In the genomic region with DNA sequence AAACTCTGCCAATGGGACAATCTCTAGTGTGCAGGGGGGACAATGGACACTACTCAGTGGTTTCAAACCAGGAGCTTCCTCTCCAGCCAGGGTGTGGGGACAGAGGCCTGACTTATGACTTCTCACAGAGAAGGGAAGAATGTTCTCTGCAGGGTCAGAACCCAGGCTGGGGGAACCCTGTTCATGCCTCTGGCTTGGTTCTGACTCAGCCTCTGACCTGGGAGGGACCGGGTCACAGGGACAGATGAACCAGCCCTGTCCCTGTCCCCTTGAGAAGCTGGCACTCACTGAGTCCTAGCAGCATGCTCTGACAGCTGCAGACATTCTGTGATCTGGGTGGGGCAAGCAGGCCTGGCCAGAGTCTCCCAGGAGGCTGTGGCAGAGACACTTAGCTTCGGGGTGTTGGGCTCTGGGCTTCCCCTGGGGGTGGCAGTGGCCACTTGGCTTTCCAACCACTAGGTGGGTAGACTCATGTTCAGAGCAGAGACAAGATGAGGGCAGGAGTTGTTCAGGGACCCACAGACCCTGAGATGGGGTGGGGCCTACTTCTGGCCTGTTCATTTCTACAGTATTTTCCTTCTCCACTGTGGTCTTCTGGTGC, we compare ENCODE assay signal across 9 cellular contexts. TPM values are rescaled to one million over a fixed set of nuclear protein-coding genes. Genes with fewer than 3 reads are reported as not detected.
DNase-seq lines count a peak whose midpoint lies in the region; ATAC-seq, FAIRE-seq and TF ChIP-seq lines count a peak whose summit lies in the region.
"Had no signal": no experiment of that assay in that cellular context is flagged by ENCODE, and none has a peak within 500 bp of the region (broad histone marks: within the 10 kb centered on the region; RNA-seq: fewer than 3 reads in every experiment).

No MANE protein-coding gene starts in this region.

- H3K27me3 ChIP-seq in brain microvascular endothelial cell (replicated peaks) = no peaks in the 10 kb centered on the region
- H3K27me3 ChIP-seq in right lobe of liver = no peaks in the 10 kb centered on the region
- H3K27me3 ChIP-seq in CD4-positive, alpha-beta T cell (ENCODE audit: control insufficient read depth, insufficient read depth, low read length) = no peaks in the 10 kb centered on the region

- H3K36me3 Mint-ChIP-seq in CD4-positive, alpha-beta T cell (ENCODE audit: low read depth) = no peaks in the 10 kb centered on the region

- in situ Hi-C loops in brain microvascular endothelial cell (cut with HindIII; ENCODE audit: low pct_ligation_motif_present, low sequenced_read_pairs) = no loop called here

- POLR2A ChIA-PET in CD4-positive, alpha-beta T cell (lab: Charles Lee) = no interaction called here

- no peak overlapping the region for H3K4me3 ChIP-seq in brain microvascular endothelial cell (ENCODE audit: low read depth, low read length)
- H3K4me3 ChIP-seq in right lobe of liver = no peak overlapping the region

- no peak overlapping the region for H3K27ac Mint-ChIP-seq in CD4-positive, alpha-beta T cell

- H3K4me1 ChIP-seq in right lobe of liver = no peaks in the 10 kb centered on the region

- TF ChIP-seq POLR2A in right lobe of liver (IDR thresholded peaks at IDR 0.05) (no peak), GM12891 (IDR thresholded peaks at IDR 0.05; ENCODE audit: low read depth, low read length) (no peak)

- FAIRE-seq in GM12891 (lab: Jason Lieb, UNC) = no peak

- CTCF ChIA-PET in CD4-positive, alpha-beta T cell (lab: Charles Lee) = interaction anchor here (0.6 to 1.5 kb wide), 2 partner anchors 15 to 106 kb away, joined by 4 to 5 read pairs; no protein-coding TSS in a partner anchor

- H3K27me3 Mint-ChIP-seq in CD4-positive, alpha-beta T cell = no peaks in the 10 kb centered on the region
- H3K27me3 Mint-ChIP-seq: central memory CD8-positive, alpha-beta T cell had no signal

- H3K36me3 ChIP-seq in brain microvascular endothelial cell (replicated peaks) (no peaks in the 10 kb centered on the region), right lobe of liver (no peaks in the 10 kb centered on the region)

- H3K4me3 Mint-ChIP-seq in CD4-positive, alpha-beta T cell = no peak overlapping the region
- H3K4me3 Mint-ChIP-seq: central memory CD8-positive, alpha-beta T cell had no signal

- ATAC-seq in HG02759 (IDR thresholded peaks at IDR 0.05; ENCODE audit: unreplicated experiment) (peak; percentile 39), right lobe of liver (peak; percentile 55 to 74 (median 70)), GM19397 (IDR thresholded peaks at IDR 0.05; ENCODE audit: unreplicated experiment) (no peak)
- no peak for ATAC-seq in CD4-positive, alpha-beta T cell (ENCODE audit: poor library complexity)

- no peak for DNase-seq in brain microvascular endothelial cell
- no peak for DNase-seq in right lobe of liver
- DNase-seq in substantia nigra (lab: John Stamatoyannopoulos, UW) = peak in 19 of 49 donors; percentile 21 to 68 (median 41)
- DNase-seq in CD4-positive, alpha-beta T cell = no peak
- DNase-seq in GM12891 (ENCODE audit: insufficient read length, low spot score) = no peak

- H3K4me1 Mint-ChIP-seq in CD4-positive, alpha-beta T cell (ENCODE audit: low read depth) = peaks cover 11% of the 10 kb centered on the region
- H3K4me1 Mint-ChIP-seq: central memory CD8-positive, alpha-beta T cell had no signal

- TF ChIP-seq CTCF in brain microvascular endothelial cell (IDR thresholded peaks at IDR 0.05; ENCODE audit: low read depth, low read length, missing control alignments) (peak; percentile 7), right lobe of liver (IDR thresholded peaks at IDR 0.05) (no peak)
- no peak for TF ChIP-seq CTCF in CD4-positive, alpha-beta T cell (IDR thresholded peaks at IDR 0.05)

- H3K9me3 ChIP-seq in right lobe of liver = no peaks in the 10 kb centered on the region
- H3K9me3 ChIP-seq in CD4-positive, alpha-beta T cell (ENCODE audit: control insufficient read depth, low read length) = no peaks in the 10 kb centered on the region

- WGBS in right lobe of liver (ENCODE audit: insufficient coverage, low coverage, low lambda C conversion rate, missing lambda C conversion rate) = no CpG with 5 or more reads among the region's 2 CpGs

- H3K9me3 Mint-ChIP-seq in CD4-positive, alpha-beta T cell = no peaks in the 10 kb centered on the region
- H3K9me3 Mint-ChIP-seq: central memory CD8-positive, alpha-beta T cell had no signal

- intact Hi-C loops in right lobe of liver (cut with DNase I) = no loop called here
- intact Hi-C loops in CD4-positive, alpha-beta T cell (cut with DNase I, micrococcal nuclease) = no loop called here

- no peak overlapping the region for H3K27ac ChIP-seq in brain microvascular endothelial cell
- peak overlapping the region in 2 of 3 donors; percentile 8 to 28 for H3K27ac ChIP-seq in right lobe of liver
- H3K27ac ChIP-seq in substantia nigra (ENCODE audit: low read depth, low read length, poor library complexity, severe bottlenecking) = peak overlapping the region; percentile 75
- H3K27ac ChIP-seq in CD4-positive, alpha-beta T cell (ENCODE audit: low read depth, low read length) = no peak overlapping the region
- H3K27ac ChIP-seq: VCaP had no signal

TF ChIP-seq in GM12891, 5 proteins besides CTCF, POLR2A, EP300 and RAD21:
- TF ChIP-seq POLR2AphosphoS5 (IDR thresholded peaks at IDR 0.05; ENCODE audit: low read depth, low read length) (no peak), TAF1 (IDR thresholded peaks at IDR 0.05; ENCODE audit: low read depth, low read length) (no peak), PAX5 (IDR thresholded peaks at IDR 0.05; ENCODE audit: insufficient read depth, low read length, severe bottlenecking) (no peak), SPI1 (IDR thresholded peaks at IDR 0.05; ENCODE audit: low read depth, low read length) (no peak), POU2F2 (IDR thresholded peaks at IDR 0.05; ENCODE audit: low read depth, low read length) (no peak)

RNA-seq across cellular contexts. Expression of gene TSPAN15, which starts 13.6 kb away (rescaled TPM):
- total RNA-seq in right lobe of liver = 1 to 10 TPM; 2.3 to 8.3 (median 3.3) TPM
- 1 to 10 TPM; 2.2 to 2.5 TPM for total RNA-seq in CD4-positive, alpha-beta T cell
- 2.2 TPM for polyA plus RNA-seq in GM12891 (2012; ENCODE audit: low read depth, missing spikeins)

RNA-seq across cellular contexts. Expression of gene TACR2, which starts 48.2 kb away (rescaled TPM):
- under 1 TPM in 3 of 6 experiments, not detected in 3; 0.16 to 0.22 (median 0.16) TPM for total RNA-seq in right lobe of liver
- total RNA-seq in CD4-positive, alpha-beta T cell = not detected
- polyA plus RNA-seq in GM12891 (2012; ENCODE audit: low read depth, missing spikeins) = 0.18 TPM

Comparison
In these comparisons a context has a peak if more than half of its experiments do, and no peak if none do; other contexts are left out.
1. ATAC-seq: peak in HG02759 (single experiment) and right lobe of liver (4 of 4); none in CD4-positive, alpha-beta T cell (single experiment) and GM19397 (single experiment).
2. H3K27ac ChIP-seq: peak in right lobe of liver (2 of 3) and substantia nigra (single experiment); none in brain microvascular endothelial cell (single experiment) and CD4-positive, alpha-beta T cell (single experiment).